8 cellular contexts compared by ENCODE assay signal in genomic region chr1:27111771-27112573, GRCh38.
DNase-seq lines count a peak whose midpoint lies in the region; ATAC-seq, FAIRE-seq and TF ChIP-seq lines count a peak whose summit lies in the region.

No MANE protein-coding gene starts in this region.

- H3K4me3 ChIP-seq in GM12865 (ENCODE audit: low read depth, low read length) (no peak overlapping the region), muscle layer of duodenum (ENCODE audit: low read depth in 1 of 2, low read length in 2 of 2) (no peak overlapping the region), HAP-1 (no peak overlapping the region)

- H3K27me3 ChIP-seq in muscle layer of duodenum (ENCODE audit: low read depth, low read length) = no peaks in the 10 kb centered on the region
- H3K27me3 ChIP-seq in HAP-1 (ENCODE audit: low read depth) = no peaks in the 10 kb centered on the region

- peak; percentile 80 for DNase-seq in GM12865 (ENCODE audit: low read depth)
- DNase-seq in NCI-H82 (lab: John Stamatoyannopoulos, UW) = peak; percentile 94
- DNase-seq in activated CD8-positive, alpha-beta memory T cell treated with anti-CD3 and anti-CD28 coated beads for 48 hours (ENCODE audit: low read depth in 2 of 3, low spot score in 2 of 3) = peak; percentile 34 to 41 (median 36)
- DNase-seq in stimulated activated CD8-positive, alpha-beta memory T cell treated with anti-CD3 and anti-CD28 coated beads, Interleukin-7, amount 100 ng/mL, for 48 hours (ENCODE audit: extremely low read depth in 1 of 2, low read depth in 1 of 2) = peak; percentile 48 to 66
- no peak for DNase-seq in HAP-1 (ENCODE audit: low spot score in 2 of 2)

- H3K9me3 ChIP-seq in muscle layer of duodenum (ENCODE audit: control insufficient read depth in 1 of 2, low read length in 2 of 2) (no peaks in the 10 kb centered on the region), HAP-1 (no peaks in the 10 kb centered on the region)

- peak; percentile 25 for TF ChIP-seq CTCF in GM12865 (IDR thresholded peaks at IDR 0.05; ENCODE audit: insufficient read depth, low read depth, low read length, missing control alignments)

- peak; percentile 91 for ATAC-seq in HG02623 (IDR thresholded peaks at IDR 0.05; ENCODE audit: unreplicated experiment)

- FAIRE-seq in endometrium (lab: Jason Lieb, UNC) = peak; percentile 68

- H3K27ac ChIP-seq in muscle layer of duodenum (ENCODE audit: low read length) = peak overlapping the region; percentile 31

- in situ Hi-C loops in HAP-1 (cut with MboI; ENCODE audit: low sequenced_read_pairs) = no loop called here

- H3K4me1 ChIP-seq in muscle layer of duodenum (ENCODE audit: control insufficient read depth in 1 of 2, insufficient read depth in 2 of 2, low read length in 2 of 2) (peaks cover 20 to 34% of the 10 kb centered on the region in 2 donors), HAP-1 (no peaks in the 10 kb centered on the region)

- peaks cover 8 to 9% of the 10 kb centered on the region in 2 donors for H3K36me3 ChIP-seq in muscle layer of duodenum (ENCODE audit: control insufficient read depth in 1 of 2, insufficient read depth in 2 of 2, low read length in 2 of 2)
- H3K36me3 ChIP-seq in HAP-1 (replicated peaks) = no peaks in the 10 kb centered on the region

Comparison
In these comparisons a context has a peak if more than half of its experiments do, and no peak if none do; other contexts are left out.
1. DNase-seq: peak in GM12865 (single experiment), NCI-H82 (single experiment), activated CD8-positive, alpha-beta memory T cell treated with anti-CD3 and anti-CD28 coated beads for 48 hours (3 of 3) and stimulated activated CD8-positive, alpha-beta memory T cell treated with anti-CD3 and anti-CD28 coated beads, Interleukin-7, amount 100 ng/mL, for 48 hours (2 of 2); none in HAP-1 (0 of 2).